In the genomic region with DNA sequence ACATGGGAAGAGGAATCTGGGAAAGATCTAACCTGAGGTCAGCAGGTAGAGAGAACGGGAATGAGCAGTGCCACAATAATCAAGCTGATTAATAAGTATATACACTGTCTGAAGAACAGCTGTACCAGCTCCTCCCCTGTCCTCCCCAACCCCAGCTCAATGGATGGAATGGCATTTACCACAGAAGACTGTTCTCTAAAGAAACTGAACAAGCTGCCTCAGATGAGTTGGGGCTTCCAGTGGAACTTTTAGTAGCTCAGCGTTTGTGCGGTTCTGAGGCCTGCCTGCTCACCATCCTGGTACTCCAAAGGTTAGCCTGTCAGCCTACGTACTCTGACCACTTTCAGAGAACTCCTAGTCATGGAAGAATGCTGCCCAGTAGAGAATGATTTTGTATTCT, we compare ENCODE assay signal across 5 cellular contexts.
"Had no signal": no experiment of that assay in that cellular context is flagged by ENCODE, and none has a peak within 500 bp of the region (broad histone marks: within the 10 kb centered on the region; RNA-seq: fewer than 3 reads in every experiment).

No MANE protein-coding gene starts in this region.

- H3K4me3 ChIP-seq: K562 had no signal

- H3K27ac ChIP-seq: HL-60 had no signal

- DNase-seq: IMR-90, KBM-7, KG1 had no signal
